ENCODE assay signal across 8 cellular contexts in the genomic region with DNA sequence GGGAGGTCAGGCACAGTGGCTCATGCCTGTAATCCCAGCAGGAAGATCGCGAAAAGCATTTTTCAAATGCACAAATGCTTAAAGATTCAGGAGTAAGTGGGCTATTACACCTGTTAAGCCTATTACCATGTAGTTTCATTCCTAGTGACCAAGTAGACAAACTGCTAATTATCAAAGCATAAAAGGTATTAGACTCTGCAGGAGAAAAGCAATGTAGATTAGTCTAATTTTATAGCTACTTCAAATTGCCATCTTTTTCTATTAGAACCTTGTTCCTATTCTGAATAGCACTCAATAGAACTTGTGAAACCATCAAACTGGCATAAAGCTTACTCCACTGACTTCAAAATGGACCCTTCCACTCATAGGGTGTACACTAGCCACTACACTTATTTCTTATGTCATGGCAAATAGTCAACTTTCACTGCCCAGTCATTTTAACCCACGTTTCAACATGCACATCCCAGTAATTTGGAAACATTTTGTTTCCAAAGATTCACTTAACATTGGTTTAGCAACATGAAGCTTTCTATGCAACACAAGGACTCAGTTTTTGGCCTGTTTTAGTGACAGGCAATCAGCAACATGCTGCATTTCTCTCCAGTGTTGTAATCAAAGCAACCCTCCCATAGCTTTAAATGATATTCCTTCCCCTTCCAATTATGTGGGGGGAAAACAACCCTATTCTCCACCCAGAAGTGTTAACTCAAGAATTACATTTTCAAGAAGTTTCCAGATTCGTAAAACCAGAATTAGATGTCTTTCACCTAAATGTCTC. TPM values are rescaled to one million over a fixed set of nuclear protein-coding genes. Genes with fewer than 3 reads are reported as not detected.
DNase-seq lines count a peak whose midpoint lies in the region; ATAC-seq and TF ChIP-seq lines count a peak whose summit lies in the region.

No MANE protein-coding gene starts in this region.

- WGBS in thyroid gland, 2 donors: 65 to 69% methylated on average over 4 of the region's 4 CpGs

- no peaks in the 10 kb centered on the region for H3K9me3 Mint-ChIP-seq in activated CD4-positive, alpha-beta T cell treated with anti-CD3 and anti-CD28 coated beads, Interleukin-2, amount 10 ng/mL, durations not matched to agents 7 days and 5 days
- H3K9me3 Mint-ChIP-seq in T-helper 2 cell treated with Interferon-gamma antibody and Interleukin-4, amounts not matched to agents 5 μg/mL and 100 μg/mL, for 36 hours: no peaks in the 10 kb centered on the region

- no peak for TF ChIP-seq POLR2A in thyroid gland (IDR thresholded peaks at IDR 0.05)

- H3K4me3 Mint-ChIP-seq in activated CD4-positive, alpha-beta T cell treated with anti-CD3 and anti-CD28 coated beads, Interleukin-2, amount 10 ng/mL, durations not matched to agents 7 days and 5 days: peak overlapping the region; percentile 55
- peak overlapping the region; percentile 75 for H3K4me3 Mint-ChIP-seq in T-helper 2 cell treated with Interferon-gamma antibody and Interleukin-4, amounts not matched to agents 5 μg/mL and 100 μg/mL, for 36 hours

- peaks cover 63% of the 10 kb centered on the region for H3K36me3 Mint-ChIP-seq in activated CD4-positive, alpha-beta T cell treated with anti-CD3 and anti-CD28 coated beads, Interleukin-2, amount 10 ng/mL, durations not matched to agents 7 days and 5 days (ENCODE audit: low read depth)
- H3K36me3 Mint-ChIP-seq in T-helper 2 cell treated with Interferon-gamma antibody and Interleukin-4, amounts not matched to agents 5 μg/mL and 100 μg/mL, for 36 hours (ENCODE audit: low read depth): peaks cover 72% of the 10 kb centered on the region

- peaks cover 52% of the 10 kb centered on the region for H3K4me1 Mint-ChIP-seq in activated CD4-positive, alpha-beta T cell treated with anti-CD3 and anti-CD28 coated beads, Interleukin-2, amount 10 ng/mL, durations not matched to agents 7 days and 5 days
- peaks cover 41% of the 10 kb centered on the region for H3K4me1 Mint-ChIP-seq in T-helper 2 cell treated with Interferon-gamma antibody and Interleukin-4, amounts not matched to agents 5 μg/mL and 100 μg/mL, for 36 hours (ENCODE audit: low read depth)

- no peak for TF ChIP-seq CTCF in fibroblast of pulmonary artery (IDR thresholded peaks at IDR 0.05; ENCODE audit: low read length, missing control alignments)
- no peak for TF ChIP-seq CTCF in thyroid gland (IDR thresholded peaks at IDR 0.05)

- no peaks in the 10 kb centered on the region for H3K27me3 ChIP-seq in thyroid gland

- no peak for ATAC-seq in GM21367 (IDR thresholded peaks at IDR 0.05; ENCODE audit: unreplicated experiment)

- H3K27ac Mint-ChIP-seq in activated CD4-positive, alpha-beta T cell treated with anti-CD3 and anti-CD28 coated beads, Interleukin-2, amount 10 ng/mL, durations not matched to agents 7 days and 5 days: peak overlapping the region; percentile 75
- peak overlapping the region; percentile 79 for H3K27ac Mint-ChIP-seq in T-helper 2 cell treated with Interferon-gamma antibody and Interleukin-4, amounts not matched to agents 5 μg/mL and 100 μg/mL, for 36 hours

- intact Hi-C loops in thyroid gland (cut with DNase I): loop anchor here (5.0 kb wide), 2 partner anchors 95 to 135 kb away; partner anchors contain the start of gene SLC17A5

- DNase-seq in activated CD4-positive, alpha-beta T cell treated with anti-CD3 and anti-CD28 coated beads, Interleukin-2, amount 10 ng/mL, durations not matched to agents 7 days and 5 days: no peak
- no peak for DNase-seq in activated CD4-positive, alpha-beta T cell treated with anti-CD3 and anti-CD28 coated beads for 4 hours
- DNase-seq in T-helper 2 cell treated with Interferon-gamma antibody and Interleukin-4, amounts not matched to agents 5 μg/mL and 100 μg/mL, for 36 hours (ENCODE audit: low spot score): no peak
- peak; percentile 29 for DNase-seq in fibroblast of pulmonary artery (ENCODE audit: low read depth)
- no peak for DNase-seq in thyroid gland
- DNase-seq in stimulated activated CD4-positive, alpha-beta T cell treated with anti-CD3 and anti-CD28 coated beads, Interleukin-2, amount 100 ng/mL, for 48 hours: no peak
- no peak for DNase-seq in NCI-H2227 treated with DMSO at 0.1 percent for 48 hours (lab: John Stamatoyannopoulos, UW)

- CTCF ChIA-PET in activated CD4-positive, alpha-beta T cell treated with anti-CD3 and anti-CD28 coated beads, Interleukin-2, amount 10 ng/mL, durations not matched to agents 7 days and 5 days (lab: Charles Lee): interaction anchor here (1.0 kb wide), 2 partner anchors 93 to 136 kb away, joined by 3 read pairs; partner anchors contain the start of gene SLC17A5

- no peaks in the 10 kb centered on the region for H3K9me3 ChIP-seq in thyroid gland

- peaks cover 32 to 40% of the 10 kb centered on the region in 2 donors for H3K36me3 ChIP-seq in thyroid gland

- POLR2A ChIA-PET in activated CD4-positive, alpha-beta T cell treated with anti-CD3 and anti-CD28 coated beads, Interleukin-2, amount 10 ng/mL, durations not matched to agents 7 days and 5 days (lab: Charles Lee): interaction anchor here (0.5 to 0.6 kb wide), 4 partner anchors 12 to 207 kb away, joined by 3 to 7 read pairs (median 4); no protein-coding TSS in a partner anchor

- H3K4me3 ChIP-seq in fibroblast of pulmonary artery (replicated peaks; ENCODE audit: low read depth, low read length) (peak overlapping the region; percentile 29), thyroid gland (replicated peaks in 1 of 3) (no peak overlapping the region)

- H3K27ac ChIP-seq in thyroid gland: peak overlapping the region in 2 of 3 donors; percentile 28 to 61

- H3K4me1 ChIP-seq in thyroid gland: peaks cover 24 to 32% of the 10 kb centered on the region in 2 donors

- no peaks in the 10 kb centered on the region for H3K27me3 Mint-ChIP-seq in activated CD4-positive, alpha-beta T cell treated with anti-CD3 and anti-CD28 coated beads, Interleukin-2, amount 10 ng/mL, durations not matched to agents 7 days and 5 days
- peaks cover 3% of the 10 kb centered on the region for H3K27me3 Mint-ChIP-seq in T-helper 2 cell treated with Interferon-gamma antibody and Interleukin-4, amounts not matched to agents 5 μg/mL and 100 μg/mL, for 36 hours (ENCODE audit: low read depth)

RNA-seq across cellular contexts. Expression of gene EEF1A1, which starts 3.9 kb away (rescaled TPM):
- total RNA-seq in activated CD4-positive, alpha-beta T cell treated with anti-CD3 and anti-CD28 coated beads, Interleukin-2, amount 10 ng/mL, durations not matched to agents 7 days and 5 days: 1,000 to 10,000 TPM; 7,789 to 8,433 TPM
- total RNA-seq in thyroid gland: over 10,000 TPM in 2 of 4 donors, 1,000 to 10,000 TPM in 2; 9,141 to 11,705 (median 10,644) TPM

RNA-seq across cellular contexts. Expression of gene MTO1, which starts 55.4 kb away (rescaled TPM):
- total RNA-seq in activated CD4-positive, alpha-beta T cell treated with anti-CD3 and anti-CD28 coated beads, Interleukin-2, amount 10 ng/mL, durations not matched to agents 7 days and 5 days: 10 to 100 TPM; 50.9 to 59.6 TPM
- 10 to 100 TPM; 29.4 to 46.4 (median 30.6) TPM for total RNA-seq in thyroid gland
